In the genomic region with DNA sequence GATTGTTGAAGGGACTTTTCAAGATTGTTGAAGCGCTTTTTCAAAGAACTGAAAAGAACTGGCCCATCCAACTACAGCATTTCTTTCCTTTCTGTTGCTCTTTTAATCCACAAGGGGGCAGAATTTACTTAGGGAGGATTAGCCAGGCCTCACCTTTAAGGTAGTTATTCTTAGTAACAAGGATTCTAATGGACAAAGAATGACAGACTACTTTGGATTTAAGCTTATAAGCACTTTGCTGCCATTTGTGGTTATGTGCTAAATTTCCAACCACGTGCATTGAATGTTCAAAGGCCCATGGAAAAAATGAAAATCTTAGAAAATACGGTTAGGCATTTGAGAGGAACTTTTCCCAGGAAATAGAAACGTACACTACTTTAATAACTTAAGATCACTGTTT, we compare ENCODE assay signal across 8 cellular contexts. TPM values are rescaled to one million over a fixed set of nuclear protein-coding genes. Genes with fewer than 3 reads are reported as not detected.
DNase-seq lines count a peak whose midpoint lies in the region; ATAC-seq and TF ChIP-seq lines count a peak whose summit lies in the region.

No MANE protein-coding gene starts in this region.

- no peak overlapping the region for H3K4me2 ChIP-seq in OCI-LY3 (ENCODE audit: low read length)

- no peak overlapping the region for H2AFZ ChIP-seq in OCI-LY3 (ENCODE audit: low read depth, low read length)

- H3K9ac ChIP-seq in OCI-LY3 (ENCODE audit: low read length) = no peak overlapping the region

- ATAC-seq in lung (ENCODE audit: insufficient read depth, low FRiP score) (no peak), HG02678 (IDR thresholded peaks at IDR 0.05; ENCODE audit: unreplicated experiment) (no peak), GM18867 (IDR thresholded peaks at IDR 0.05; ENCODE audit: unreplicated experiment) (no peak)

- DNase-seq in DMS114 treated with DMSO at 0.1 percent for 48 hours (lab: John Stamatoyannopoulos, UW; ENCODE audit: unreplicated experiment) (peak; percentile 29), HuH-7 (ENCODE audit: low spot score) (peak; percentile 60), dermis microvascular lymphatic vessel endothelial cell (ENCODE audit: low read depth in 2 of 2) (peak; percentile 15 to 50), lung (ENCODE audit: low spot score) (no peak), islet precursor cell (no peak)

- WGBS in lung, 2 donors = 58 to 68% methylated on average over 4 of the region's 4 CpGs

- H3K9me3 ChIP-seq in OCI-LY3 (ENCODE audit: insufficient read depth, low read length) (no peaks in the 10 kb centered on the region), lung (ENCODE audit: control insufficient read depth in 2 of 2, insufficient read depth in 1 of 2, low read length in 1 of 2) (peaks cover 0 to 5% of the 10 kb centered on the region in 2 donors)

- H3K27ac ChIP-seq in OCI-LY3 (ENCODE audit: low read length) (no peak overlapping the region), lung (ENCODE audit: low read depth in 1 of 2, low read length in 1 of 2) (no peak overlapping the region)

- H3K36me3 ChIP-seq in OCI-LY3 (replicated peaks; ENCODE audit: low read depth, low read length) (no peaks in the 10 kb centered on the region), lung (ENCODE audit: control insufficient read depth in 2 of 2, insufficient read depth in 2 of 2, low read length in 2 of 2) (no peaks in the 10 kb centered on the region)

- TF ChIP-seq CTCF in OCI-LY3 (IDR thresholded peaks at IDR 0.05; ENCODE audit: low read depth, low read length) (peak; percentile 81), lung (IDR thresholded peaks at IDR 0.05; ENCODE audit: control extremely low read depth, extremely low read depth) (peak; percentile 67)

- H3K4me1 ChIP-seq in OCI-LY3 (ENCODE audit: low read length) (no peaks in the 10 kb centered on the region), lung (ENCODE audit: control insufficient read depth in 2 of 2, insufficient read depth in 2 of 2, low read length in 2 of 2) (peaks cover 0 to 1% of the 10 kb centered on the region in 2 donors)

- H3K27me3 ChIP-seq in OCI-LY3 (ENCODE audit: low read depth, low read length) (peaks cover 35% of the 10 kb centered on the region), lung (ENCODE audit: control insufficient read depth, insufficient read depth) (no peaks in the 10 kb centered on the region)

- no peak overlapping the region for H3K4me3 ChIP-seq in OCI-LY3 (ENCODE audit: low read length)
- H3K4me3 ChIP-seq in lung = no peak overlapping the region

- H3K79me2 ChIP-seq in OCI-LY3 (ENCODE audit: low read length) = no peaks in the 10 kb centered on the region

- no peaks in the 10 kb centered on the region for H4K20me1 ChIP-seq in OCI-LY3 (ENCODE audit: insufficient read depth, low read length)

RNA-seq across cellular contexts. Expression of a gene that starts 49.5 kb away (rescaled TPM):
- total RNA-seq in dermis microvascular lymphatic vessel endothelial cell (2,469 and 3,052 TPM in 2 replicates), lung (1,000 to 10,000 TPM in 1 of 2 donors, 100 to 1,000 TPM in 1; 856 to 1,138 TPM)
- polyA plus RNA-seq in lung = 100 to 1,000 TPM in 1 of 2 donors, 10 to 100 TPM in 1; 90.9 to 928 TPM

Comparison
In these comparisons a context has a peak if more than half of its experiments do, and no peak if none do; other contexts are left out.
1. DNase-seq: peak in DMS114 treated with DMSO at 0.1 percent for 48 hours (single experiment), HuH-7 (single experiment) and dermis microvascular lymphatic vessel endothelial cell (2 of 2); none in lung (single experiment) and islet precursor cell (single experiment).